ENCODE assay signal across 12 cellular contexts in the genomic region with DNA sequence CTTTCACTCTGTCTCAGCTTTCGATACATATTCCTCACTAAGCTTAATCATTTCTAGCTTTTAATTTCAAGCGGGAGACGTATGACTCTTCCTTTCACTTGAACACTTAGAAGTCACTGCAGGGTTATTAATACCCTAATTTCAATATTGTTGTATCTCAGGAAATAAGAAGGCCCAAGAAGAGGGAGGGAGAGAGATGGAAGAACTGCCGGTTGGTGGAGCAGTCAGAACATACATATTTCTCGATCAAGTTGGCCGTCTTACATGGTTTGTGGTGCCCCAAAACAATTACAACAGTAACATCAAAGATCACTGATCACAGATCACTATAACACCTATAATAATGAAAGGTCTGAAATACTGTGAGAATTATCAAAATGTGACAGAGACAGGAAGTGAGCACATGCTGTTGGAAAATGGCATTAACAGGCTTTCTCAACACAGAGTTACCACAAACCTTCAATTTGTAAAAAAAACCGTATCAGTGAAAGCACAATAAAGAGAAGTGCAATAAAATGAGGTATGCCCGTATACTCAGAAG.
DNase-seq lines count a peak whose midpoint lies in the region; ATAC-seq and TF ChIP-seq lines count a peak whose summit lies in the region.
"Had no signal": no experiment of that assay in that cellular context is flagged by ENCODE, and none has a peak within 500 bp of the region (broad histone marks: within the 10 kb centered on the region; RNA-seq: fewer than 3 reads in every experiment).

No MANE protein-coding gene starts in this region.

- peaks cover 11% of the 10 kb centered on the region for H3K36me3 Mint-ChIP-seq in natural killer cell treated with Interleukin-12 subunit alpha and Interleukin-12 subunit beta and Interleukin-15 and Interleukin-18, amount 100 ng/mL, for 72 hours
- peaks cover 34% of the 10 kb centered on the region for H3K36me3 Mint-ChIP-seq in HFFc6 (ENCODE audit: low read depth)

- H3K4me3 Mint-ChIP-seq in natural killer cell treated with Interleukin-12 subunit alpha and Interleukin-12 subunit beta and Interleukin-15 and Interleukin-18, amount 100 ng/mL, for 72 hours = peak overlapping the region; percentile 87
- no peak overlapping the region for H3K4me3 Mint-ChIP-seq in HFFc6
- H3K4me3 Mint-ChIP-seq: nephron progenitor cell had no signal

- ATAC-seq in HG02642 (IDR thresholded peaks at IDR 0.05; ENCODE audit: poor library complexity, unreplicated experiment) (peak; percentile 52), lower lobe of right lung (no peak)
- peak; percentile 86 to 89 for ATAC-seq in natural killer cell treated with Interleukin-12 subunit alpha and Interleukin-12 subunit beta and Interleukin-15 and Interleukin-18, amount 100 ng/mL, for 72 hours

- peak; percentile 9 for DNase-seq in GM10266 (ENCODE audit: extremely low spot score)
- peak in 3 of 5 experiments; percentile 9 to 72 (median 16) for DNase-seq in T-helper 2 cell
- DNase-seq in natural killer cell treated with Interleukin-12 subunit alpha and Interleukin-12 subunit beta and Interleukin-15 and Interleukin-18, amount 100 ng/mL, for 72 hours (ENCODE audit: low spot score) = no peak
- DNase-seq in HFFc6 = no peak
- DNase-seq in NCI-H226 = no peak
- no peak for DNase-seq in LoVo (ENCODE audit: low spot score)
- DNase-seq in lower lobe of right lung = no peak
- DNase-seq: cerebellar nuclear complex, NCI-H1417, nephron progenitor cell, substantia nigra had no signal

- no peak overlapping the region for H3K4me3 ChIP-seq in lower lobe of right lung

- no peaks in the 10 kb centered on the region for H3K9me3 ChIP-seq in lower lobe of right lung

- H3K27ac ChIP-seq in lower lobe of right lung = no peak overlapping the region

- H3K36me3 ChIP-seq in lower lobe of right lung = peaks cover 4% of the 10 kb centered on the region

- H3K27me3 Mint-ChIP-seq in natural killer cell treated with Interleukin-12 subunit alpha and Interleukin-12 subunit beta and Interleukin-15 and Interleukin-18, amount 100 ng/mL, for 72 hours = no peaks in the 10 kb centered on the region
- H3K27me3 Mint-ChIP-seq in HFFc6 (ENCODE audit: insufficient read depth) = peaks cover 4% of the 10 kb centered on the region; the same call in 1 of the 2 replicates

- peaks cover 35 to 36% of the 10 kb centered on the region in 2 donors for H3K4me1 Mint-ChIP-seq in natural killer cell treated with Interleukin-12 subunit alpha and Interleukin-12 subunit beta and Interleukin-15 and Interleukin-18, amount 100 ng/mL, for 72 hours (ENCODE audit: low read depth in 2 of 2)
- peaks cover 15% of the 10 kb centered on the region for H3K4me1 Mint-ChIP-seq in HFFc6 (ENCODE audit: low read depth)
- H3K4me1 Mint-ChIP-seq: nephron progenitor cell had no signal

- TF ChIP-seq CTCF in GM10266 (IDR thresholded peaks at IDR 0.05; ENCODE audit: control insufficient read depth, insufficient read depth, low read depth, missing control alignments) (peak; percentile 20), HFFc6 (IDR thresholded peaks at IDR 0.05) (no peak), lower lobe of right lung (IDR thresholded peaks at IDR 0.05) (no peak)

- no peaks in the 10 kb centered on the region for H3K27me3 ChIP-seq in lower lobe of right lung (ENCODE audit: low read depth)

- H3K27ac Mint-ChIP-seq in natural killer cell treated with Interleukin-12 subunit alpha and Interleukin-12 subunit beta and Interleukin-15 and Interleukin-18, amount 100 ng/mL, for 72 hours = peak overlapping the region; percentile 88 to 91
- no peak overlapping the region for H3K27ac Mint-ChIP-seq in HFFc6

- intact Hi-C loops in lower lobe of right lung (cut with DNase I) = no loop called here

- H3K9me3 Mint-ChIP-seq in natural killer cell treated with Interleukin-12 subunit alpha and Interleukin-12 subunit beta and Interleukin-15 and Interleukin-18, amount 100 ng/mL, for 72 hours = no peaks in the 10 kb centered on the region
- no peaks in the 10 kb centered on the region for H3K9me3 Mint-ChIP-seq in HFFc6
- H3K9me3 Mint-ChIP-seq: nephron progenitor cell had no signal

- H3K4me1 ChIP-seq in lower lobe of right lung = no peaks in the 10 kb centered on the region

Comparison
In these comparisons a context has a peak if more than half of its experiments do, and no peak if none do; other contexts are left out.
1. DNase-seq: peak in GM10266 (single experiment) and T-helper 2 cell (3 of 5); none in natural killer cell treated with Interleukin-12 subunit alpha and Interleukin-12 subunit beta and Interleukin-15 and Interleukin-18, amount 100 ng/mL, for 72 hours (single experiment), HFFc6 (single experiment), NCI-H226 (single experiment), LoVo (single experiment) and lower lobe of right lung (single experiment).
2. ATAC-seq: peak in HG02642 (single experiment) and natural killer cell treated with Interleukin-12 subunit alpha and Interleukin-12 subunit beta and Interleukin-15 and Interleukin-18, amount 100 ng/mL, for 72 hours (2 of 2); none in lower lobe of right lung (0 of 2).